In the genomic region with DNA sequence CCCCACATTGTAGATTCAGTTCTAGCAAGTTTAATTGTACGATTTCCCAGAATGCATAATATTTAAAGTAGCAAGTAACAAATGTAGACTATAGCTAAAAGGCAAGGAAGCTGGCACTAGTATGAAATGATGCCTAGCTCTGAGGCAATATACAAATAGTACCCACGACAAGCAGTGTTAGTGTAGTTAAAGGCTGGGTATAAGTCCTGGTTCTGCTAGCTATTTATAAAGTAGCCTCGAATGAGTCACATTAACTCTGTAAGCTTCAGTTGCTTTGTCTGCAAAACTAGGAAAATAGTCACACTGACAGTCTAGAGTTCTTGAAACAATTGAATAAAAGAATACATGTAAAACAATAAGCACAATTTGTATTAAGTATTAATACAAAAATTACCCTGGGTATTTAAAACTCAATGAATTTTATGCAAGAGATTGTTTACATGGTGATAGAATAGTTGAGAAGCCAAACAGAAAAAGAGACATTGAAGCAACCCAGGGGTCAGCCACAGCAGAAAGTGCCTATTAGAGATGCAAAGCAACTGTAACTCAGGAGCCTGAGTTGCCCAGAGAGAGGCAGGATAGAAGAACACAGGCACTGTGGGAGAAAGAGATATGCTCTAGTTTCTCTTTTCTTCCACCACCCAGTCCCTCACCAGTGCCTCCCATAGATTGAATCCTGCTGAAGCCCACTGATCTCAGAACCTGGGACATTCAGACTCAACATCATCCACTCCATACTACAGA, we compare ENCODE assay signal across 1 cellular context.
TF ChIP-seq lines count a peak whose summit lies in the region.

No MANE protein-coding gene starts in this region.

TF ChIP-seq in endothelial cell of umbilical vein, 7 proteins besides CTCF, POLR2A, EP300 and RAD21:
- peak; percentile 16 for TF ChIP-seq FOS (IDR thresholded peaks at IDR 0.05; ENCODE audit: borderline replicate concordance, insufficient read depth, low read length)
- TF ChIP-seq EZH2 (IDR thresholded peaks at IDR 0.05; ENCODE audit: borderline replicate concordance, low read depth, low read length, severe bottlenecking) = no peak
- no peak for TF ChIP-seq POLR2AphosphoS5 (IDR thresholded peaks at IDR 0.05; ENCODE audit: insufficient read depth, low read depth, low read length)
